In the genomic region with DNA sequence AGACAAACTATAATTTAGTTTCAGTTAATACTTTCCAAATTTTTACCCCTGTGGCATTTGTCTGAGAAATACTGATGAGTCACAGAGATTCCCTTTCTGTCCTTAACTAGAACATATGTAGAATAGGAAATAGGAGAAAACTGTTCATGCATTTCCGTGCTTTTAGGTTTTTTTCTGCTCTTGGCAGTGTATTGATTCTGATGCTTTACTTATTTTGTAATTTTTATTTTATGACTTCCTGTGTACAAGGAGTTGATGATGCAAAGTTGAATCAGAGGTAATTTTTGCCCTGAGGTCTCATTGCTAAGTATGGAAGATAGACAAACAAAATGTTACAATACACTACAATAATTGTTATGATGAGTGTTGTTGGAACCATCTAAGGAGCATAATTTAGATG, we compare ENCODE assay signal across 15 cellular contexts. TPM values are rescaled to one million over a fixed set of nuclear protein-coding genes. Genes with fewer than 3 reads are reported as not detected.
A peak's percentile ranks its signal among the peaks of the same experiment; 100 is the strongest.
DNase-seq lines count a peak whose midpoint lies in the region; ATAC-seq, FAIRE-seq and TF ChIP-seq lines count a peak whose summit lies in the region.
"Had no signal": no experiment of that assay in that cellular context is flagged by ENCODE, and none has a peak within 500 bp of the region (broad histone marks: within the 10 kb centered on the region; RNA-seq: fewer than 3 reads in every experiment).

No MANE protein-coding gene starts in this region.

- H3K36me3 ChIP-seq in GM23248 (ENCODE audit: low read depth) (no peaks in the 10 kb centered on the region), fibroblast of lung (ENCODE audit: control insufficient read depth, insufficient read depth, low read length) (no peaks in the 10 kb centered on the region)

- H3F3A ChIP-seq in GM23248 (ENCODE audit: insufficient read depth), result peaks cover 29% of the 10 kb centered on the region

- no peaks in the 10 kb centered on the region for H4K20me1 ChIP-seq in GM23248 (ENCODE audit: insufficient read depth)
- no peaks in the 10 kb centered on the region for H4K20me1 ChIP-seq in fibroblast of lung (ENCODE audit: control insufficient read depth, extremely low read depth, insufficient read depth, low read length)

- TF ChIP-seq CTCF in A549 (IDR thresholded peaks at IDR 0.05), result no peak
- TF ChIP-seq CTCF in fibroblast of lung (conservative IDR thresholded peaks at IDR 0.05 in 1 of 2, IDR thresholded peaks at IDR 0.05 in 1 of 2; ENCODE audit: low read depth in 1 of 2, low read length in 2 of 2), result no peak
- no peak for TF ChIP-seq CTCF in GM20000 (IDR thresholded peaks at IDR 0.05; ENCODE audit: extremely low read depth, missing control alignments)

- CTCF ChIA-PET in A549 (lab: Yijun Ruan, JAX), result no interaction called here

- WGBS in A549 (ENCODE audit: missing lambda C conversion rate), result 43% methylated on average over 1 of the region's 1 CpG
- WGBS in GM23248 (ENCODE audit: low coverage in 1 of 2, low lambda C conversion rate in 2 of 2, missing lambda C conversion rate in 2 of 2), 2 experiments, result 0 to 3% methylated on average over 1 of the region's 1 CpG

- FAIRE-seq in A549 (lab: Jason Lieb, UNC) (no peak), RCC 7860 (lab: Jason Lieb, UNC) (peak; percentile 62)

- ATAC-seq in A549 (no peak), GM18519 (IDR thresholded peaks at IDR 0.05; ENCODE audit: low FRiP score, unreplicated experiment) (no peak), HG02798 (IDR thresholded peaks at IDR 0.05; ENCODE audit: poor library complexity, unreplicated experiment) (no peak)
- ATAC-seq: activated CD4-positive, CD25-positive, alpha-beta regulatory T cell treated with anti-CD3 and anti-CD28 coated beads, Interleukin-2, amount 50 U/mL, for 24 hours; naive thymus-derived CD4-positive, alpha-beta T cell; stimulated activated memory B cell treated with anti-CD40 and anti-IgM and Interleukin-4, amounts not matched to agents 10 μg/mL and 1 μg/mL and 100 μg/mL, for 72 hours had no signal

- no peak overlapping the region for H3K4me3 ChIP-seq in A549
- peak overlapping the region; percentile 54 for H3K4me3 ChIP-seq in GM23248
- peak overlapping the region in 1 of 4 experiments; percentile 33 for H3K4me3 ChIP-seq in fibroblast of lung (replicated peaks in 1 of 4; ENCODE audit: control extremely low read depth in 1 of 4, insufficient read depth in 1 of 4, low read depth in 3 of 4, low read length in 4 of 4)

- no peak for TF ChIP-seq RAD21 in A549 (conservative IDR thresholded peaks at IDR 0.05 in 1 of 2, IDR thresholded peaks at IDR 0.05 in 1 of 2)

- H3K9me2 ChIP-seq in GM23248 (ENCODE audit: insufficient read depth), result no peaks in the 10 kb centered on the region

- peak overlapping the region; percentile 45 for H3K4me2 ChIP-seq in A549
- H3K4me2 ChIP-seq in GM23248 (ENCODE audit: unreplicated experiment), result peak overlapping the region; percentile 83
- peak overlapping the region; percentile 53 for H3K4me2 ChIP-seq in fibroblast of lung (ENCODE audit: extremely low read depth, insufficient read depth, low read length)

- no peak for TF ChIP-seq POLR2A in A549 (IDR thresholded peaks at IDR 0.05; ENCODE audit: low read length)

- H3K4me1 ChIP-seq in A549 (peaks cover 28% of the 10 kb centered on the region), GM23248 (ENCODE audit: insufficient read depth) (peaks cover 50% of the 10 kb centered on the region), fibroblast of lung (ENCODE audit: control insufficient read depth, extremely low read depth, insufficient read depth, low read length) (no peaks in the 10 kb centered on the region)

- DNase-seq in A549 (ENCODE audit: low read depth in 1 of 2, low spot score in 1 of 2), result no peak
- DNase-seq in GM23248, result peak; percentile 82
- DNase-seq in RCC 7860 (ENCODE audit: low spot score), result peak; percentile 4
- peak; percentile 47 to 78 for DNase-seq in fibroblast of lung (ENCODE audit: low read depth in 2 of 2)
- no peak for DNase-seq in GM20000 (ENCODE audit: low spot score)
- DNase-seq in germinal center (ENCODE audit: low spot score), result no peak
- DNase-seq: activated gamma-delta T cell treated with Interleukin-2 at 50 U/mL for 16 hours; naive thymus-derived CD4-positive, alpha-beta T cell; NCI-H187 treated with DMSO at 0.1 percent for 48 hours; SIG-M5 had no signal

- POLR2A ChIA-PET in A549 (lab: Yijun Ruan, JAX), result no interaction called here

- H3K79me2 ChIP-seq in GM23248 (ENCODE audit: insufficient read depth) (peaks cover 90% of the 10 kb centered on the region), fibroblast of lung (ENCODE audit: control insufficient read depth, insufficient read depth, low read length) (peaks cover 20% of the 10 kb centered on the region)

- H3K9ac ChIP-seq in GM23248 (peak overlapping the region; percentile 65), fibroblast of lung (ENCODE audit: insufficient read depth, low read length) (no peak overlapping the region)

- H2AFZ ChIP-seq in GM23248 (peak overlapping the region; percentile 8; the same call in 1 of the 2 replicates), fibroblast of lung (ENCODE audit: low read length) (no peak overlapping the region)

- H3K27me3 ChIP-seq in GM23248 (replicated peaks; ENCODE audit: insufficient read depth) (no peaks in the 10 kb centered on the region), fibroblast of lung (ENCODE audit: control insufficient read depth, insufficient read depth, low read length) (no peaks in the 10 kb centered on the region)

- TF ChIP-seq EP300 in A549 (IDR thresholded peaks at IDR 0.05), result no peak

- in situ Hi-C loops in GM23248 (cut with MboI), result no loop called here

- H3K27ac ChIP-seq in A549, result no peak overlapping the region
- peak overlapping the region; percentile 84 for H3K27ac ChIP-seq in GM23248
- H3K27ac ChIP-seq in fibroblast of lung (ENCODE audit: insufficient read depth, low read length), result no peak overlapping the region

- H3K9me3 ChIP-seq in A549, result no peaks in the 10 kb centered on the region
- no peaks in the 10 kb centered on the region for H3K9me3 ChIP-seq in GM23248 (ENCODE audit: low read depth)
- H3K9me3 ChIP-seq in fibroblast of lung (ENCODE audit: control insufficient read depth, insufficient read depth, low read depth, low read length), result no peaks in the 10 kb centered on the region

TF ChIP-seq in A549, 52 proteins besides CTCF, POLR2A, EP300 and RAD21:
- TF ChIP-seq CBX2 (IDR thresholded peaks at IDR 0.05; ENCODE audit: borderline replicate concordance, low read depth), result no peak
- no peak for TF ChIP-seq HOXB5 (CRISPR knock-in tag; IDR thresholded peaks at IDR 0.05)
- no peak for TF ChIP-seq ESRRA (IDR thresholded peaks at IDR 0.05; ENCODE audit: borderline replicate concordance, low read length)
- no peak for TF ChIP-seq FOSL2 (IDR thresholded peaks at IDR 0.05)
- TF ChIP-seq FOSL2 (CRISPR knock-in tag; IDR thresholded peaks at IDR 0.05), result 0 out of 2 replicates have a peak, but pooled peaks have one; percentile 23
TF ChIP-seq in A549: peak in this region for 1.

RNA-seq across cellular contexts. Expression of a gene that starts 23.1 kb away (rescaled TPM):
- 69.2 and 78.1 TPM in 2 replicates for polyA plus RNA-seq in A549 (2011; rRNA removed)
- polyA plus RNA-seq in A549 (2012; cell fraction: cytosol; rRNA removed), result 26.5 and 29.0 TPM in 2 replicates
- 10.5 and 11.0 TPM in 2 replicates for polyA plus RNA-seq in A549 (2012; cell fraction: nucleus; rRNA removed)
- polyA plus RNA-seq in A549 (2017; fragmentation: RNase III; extraction: RNeasy Plus Mini Kit Qiagen cat#74134 plus additional on column Dnase treatment), result 42.7 to 50.9 TPM (median 42.7 TPM) in 3 replicates
- polyA minus RNA-seq in A549 (2011; rRNA and poly(A)+ RNA removed), result 24.3 and 40.6 TPM in 2 replicates
- 32.5 and 53.8 TPM in 2 replicates for total RNA-seq in GM23248 (2014; rRNA removed; shearing (Covaris generic))
- polyA plus RNA-seq in GM23248 (2016; fragmentation: Nextera tagmentation; extraction: Ambion mirVana), result 39.9 and 43.8 TPM in 2 replicates
- 33.6 and 48.2 TPM in 2 replicates for total RNA-seq in fibroblast of lung
- polyA plus RNA-seq in fibroblast of lung, result 52.5 and 58.5 TPM in 2 replicates
- 37.9 and 42.1 TPM in 2 replicates for polyA plus RNA-seq in fibroblast of lung (2012)
- 8.2 and 22.0 TPM in 2 replicates for polyA minus RNA-seq in fibroblast of lung (ENCODE audit: low replicate concordance)

RNA-seq across cellular contexts. Expression of a gene that starts 33.5 kb away (rescaled TPM):
- polyA plus RNA-seq in A549 (2011; rRNA removed) (1.8 and 4.0 TPM in 2 replicates), A549 (2017; fragmentation: RNase III; extraction: RNeasy Plus Mini Kit Qiagen cat#74134 plus additional on column Dnase treatment) (2.2 to 2.3 TPM (median 2.3 TPM) in 3 replicates), GM23248 (2016; fragmentation: Nextera tagmentation; extraction: Ambion mirVana) (1.5 TPM in 2 replicates), fibroblast of lung (9.1 and 9.8 TPM in 2 replicates)
- polyA plus RNA-seq in A549 (2012; cell fraction: cytosol; rRNA removed), result 0.63 and 1.0 TPM in 2 replicates
- 0.75 and 0.91 TPM in 2 replicates for polyA plus RNA-seq in A549 (2012; cell fraction: nucleus; rRNA removed)
- 5.7 TPM in 2 replicates for polyA minus RNA-seq in A549 (2011; rRNA and poly(A)+ RNA removed)
- 9.2 and 12.2 TPM in 2 replicates for total RNA-seq in GM23248 (2014; rRNA removed; shearing (Covaris generic))
- total RNA-seq in fibroblast of lung, result 9.2 and 18.3 TPM in 2 replicates
- 7.4 and 8.3 TPM in 2 replicates for polyA plus RNA-seq in fibroblast of lung (2012)
- polyA minus RNA-seq in fibroblast of lung (ENCODE audit: low replicate concordance), result 9.4 and 10.9 TPM in 2 replicates
- polyA plus RNA-seq: CD14-positive monocyte; naive thymus-derived CD4-positive, alpha-beta T cell had no signal

Comparison
In these comparisons a context has a peak if more than half of its experiments do, and no peak if none do; other contexts are left out.
1. DNase-seq: peak in GM23248 (single experiment), RCC 7860 (single experiment) and fibroblast of lung (2 of 2); none in A549 (0 of 2), GM20000 (single experiment) and germinal center (single experiment).
2. Peak in every context shown above with its lines, with median percentiles within 50 percentile points of each other: H3K4me2 ChIP-seq.